ENCODE assay signal across 18 cellular contexts in the genomic region with DNA sequence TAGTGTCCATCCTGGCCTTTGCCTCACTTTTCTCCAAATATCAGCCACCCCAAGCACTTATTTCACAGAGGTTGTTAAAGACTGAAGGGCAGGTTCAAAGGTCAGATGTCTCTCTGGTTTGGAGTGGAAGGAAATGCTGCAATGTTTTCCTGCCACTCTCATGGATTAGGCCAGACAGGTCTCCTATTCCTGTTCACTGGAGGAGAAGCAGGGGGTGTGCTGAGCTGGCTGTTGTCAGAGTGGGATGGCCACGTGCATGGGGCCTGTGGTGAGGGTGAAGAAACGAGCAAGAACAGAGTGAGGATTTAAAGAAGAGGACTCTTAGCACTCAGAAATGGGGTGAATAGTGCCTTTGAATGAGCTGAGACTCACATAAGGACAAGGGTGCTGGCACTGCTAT. TPM values are rescaled to one million over a fixed set of nuclear protein-coding genes. Genes with fewer than 3 reads are reported as not detected.
DNase-seq lines count a peak whose midpoint lies in the region; ATAC-seq and TF ChIP-seq lines count a peak whose summit lies in the region.
"Had no signal": no experiment of that assay in that cellular context is flagged by ENCODE, and none has a peak within 500 bp of the region (broad histone marks: within the 10 kb centered on the region; RNA-seq: fewer than 3 reads in every experiment).

No MANE protein-coding gene starts in this region.

- H3K27ac Mint-ChIP-seq in stimulated activated naive CD8-positive, alpha-beta T cell treated with anti-CD3 and anti-CD28 coated beads, Interleukin-15, Interleukin-2, amounts not matched to agents 100 ng/mL and 50 ng/mL, for 24 hours: peak overlapping the region; percentile 11
- H3K27ac Mint-ChIP-seq in stimulated activated naive CD8-positive, alpha-beta T cell treated with anti-CD3 and anti-CD28 coated beads, Interleukin-15, amount 100 ng/mL, for 72 hours: peak overlapping the region in 1 of 2 donors; percentile 64
- no peak overlapping the region for H3K27ac Mint-ChIP-seq in chondrocyte (ENCODE audit: unreplicated experiment)
- H3K27ac Mint-ChIP-seq: CD4-positive, alpha-beta T cell had no signal

- no peak for DNase-seq in stimulated activated naive CD8-positive, alpha-beta T cell treated with anti-CD3 and anti-CD28 coated beads, Interleukin-15, amount 100 ng/mL, for 72 hours
- peak; percentile 19 for DNase-seq in chondrocyte (ENCODE audit: low spot score)
- peak in 1 of 3 donors; percentile 12 for DNase-seq in mucosa of descending colon
- DNase-seq in transverse colon: no peak
- DNase-seq in GM19240 (ENCODE audit: insufficient read length, low spot score): no peak
- DNase-seq: Calu3; CD4-positive, alpha-beta T cell; DMS79 treated with DMSO at 0.1 percent for 48 hours; GOT3; NCI-H1436; NCI-H2029 treated with DMSO at 0.1 percent for 48 hours; NCI-H510A treated with DMSO at 0.1 percent for 48 hours; Peyer's patch; Right ventricle myocardium superior had no signal

- no peaks in the 10 kb centered on the region for H3K36me3 ChIP-seq in mucosa of descending colon (ENCODE audit: low read depth)
- H3K36me3 ChIP-seq in transverse colon: no peaks in the 10 kb centered on the region
- H3K36me3 ChIP-seq: Peyer's patch had no signal

- peaks cover 18% of the 10 kb centered on the region for H3K4me1 Mint-ChIP-seq in stimulated activated naive CD8-positive, alpha-beta T cell treated with anti-CD3 and anti-CD28 coated beads, Interleukin-15, Interleukin-2, amounts not matched to agents 100 ng/mL and 50 ng/mL, for 24 hours (ENCODE audit: low read depth)
- H3K4me1 Mint-ChIP-seq in stimulated activated naive CD8-positive, alpha-beta T cell treated with anti-CD3 and anti-CD28 coated beads, Interleukin-15, amount 100 ng/mL, for 72 hours: peaks cover 3% of the 10 kb centered on the region
- peaks cover 17% of the 10 kb centered on the region for H3K4me1 Mint-ChIP-seq in chondrocyte (ENCODE audit: low read depth)

- H3K9me3 ChIP-seq in mucosa of descending colon (no peaks in the 10 kb centered on the region), transverse colon (no peaks in the 10 kb centered on the region)
- H3K9me3 ChIP-seq: Peyer's patch had no signal

- H3K4me3 Mint-ChIP-seq in stimulated activated naive CD8-positive, alpha-beta T cell treated with anti-CD3 and anti-CD28 coated beads, Interleukin-15, Interleukin-2, amounts not matched to agents 100 ng/mL and 50 ng/mL, for 24 hours: no peak overlapping the region
- no peak overlapping the region for H3K4me3 Mint-ChIP-seq in stimulated activated naive CD8-positive, alpha-beta T cell treated with anti-CD3 and anti-CD28 coated beads, Interleukin-15, amount 100 ng/mL, for 72 hours
- no peak overlapping the region for H3K4me3 Mint-ChIP-seq in chondrocyte (ENCODE audit: unreplicated experiment)
- H3K4me3 Mint-ChIP-seq: CD4-positive, alpha-beta T cell had no signal

- no peaks in the 10 kb centered on the region for H3K27me3 ChIP-seq in transverse colon
- H3K27me3 ChIP-seq: Peyer's patch had no signal

- no peak for TF ChIP-seq EP300 in transverse colon (IDR thresholded peaks at IDR 0.05; ENCODE audit: low read depth)

- 47% methylated on average over 2 of the region's 2 CpGs; no CpG with 5 or more reads in 1 of the 2 donors for WGBS in transverse colon (ENCODE audit: low coverage in 1 of 2), 2 donors

- TF ChIP-seq POLR2A in transverse colon (IDR thresholded peaks at IDR 0.05): no peak

- in situ Hi-C loops in transverse colon (cut with MboI; ENCODE audit: low pct_ligation_motif_present in 1 of 4, low pct_unique_long_range_greater_than_20kb in 1 of 4, low sequenced_read_pairs in 3 of 4): no loop called here

- TF ChIP-seq CTCF in chondrocyte (IDR thresholded peaks at IDR 0.05) (no peak), mucosa of descending colon (IDR thresholded peaks at IDR 0.05) (no peak), transverse colon (IDR thresholded peaks at IDR 0.05) (no peak)

- H3K36me3 Mint-ChIP-seq in stimulated activated naive CD8-positive, alpha-beta T cell treated with anti-CD3 and anti-CD28 coated beads, Interleukin-15, Interleukin-2, amounts not matched to agents 100 ng/mL and 50 ng/mL, for 24 hours (ENCODE audit: low read depth): no peaks in the 10 kb centered on the region
- H3K36me3 Mint-ChIP-seq in chondrocyte (ENCODE audit: low read depth): peaks cover 9% of the 10 kb centered on the region

- no peak overlapping the region for H3K4me3 ChIP-seq in mucosa of descending colon
- H3K4me3 ChIP-seq in transverse colon: no peak overlapping the region
- H3K4me3 ChIP-seq: Peyer's patch had no signal

- H3K27ac ChIP-seq in transverse colon: peak overlapping the region; percentile 29 to 79 (median 55)

- no peaks in the 10 kb centered on the region for H3K9me3 Mint-ChIP-seq in stimulated activated naive CD8-positive, alpha-beta T cell treated with anti-CD3 and anti-CD28 coated beads, Interleukin-15, Interleukin-2, amounts not matched to agents 100 ng/mL and 50 ng/mL, for 24 hours
- no peaks in the 10 kb centered on the region for H3K9me3 Mint-ChIP-seq in stimulated activated naive CD8-positive, alpha-beta T cell treated with anti-CD3 and anti-CD28 coated beads, Interleukin-15, amount 100 ng/mL, for 72 hours
- no peaks in the 10 kb centered on the region for H3K9me3 Mint-ChIP-seq in chondrocyte (ENCODE audit: low read depth)
- H3K9me3 Mint-ChIP-seq: CD4-positive, alpha-beta T cell had no signal

- ATAC-seq in stimulated activated naive CD8-positive, alpha-beta T cell treated with anti-CD3 and anti-CD28 coated beads, Interleukin-15, amount 100 ng/mL, for 72 hours: no peak
- peak; percentile 7 for ATAC-seq in mucosa of descending colon
- ATAC-seq in GM21423 (IDR thresholded peaks at IDR 0.05; ENCODE audit: unreplicated experiment): no peak
- no peak for ATAC-seq in HG02623 (IDR thresholded peaks at IDR 0.05; ENCODE audit: unreplicated experiment)

- no peaks in the 10 kb centered on the region for H3K27me3 Mint-ChIP-seq in stimulated activated naive CD8-positive, alpha-beta T cell treated with anti-CD3 and anti-CD28 coated beads, Interleukin-15, Interleukin-2, amounts not matched to agents 100 ng/mL and 50 ng/mL, for 24 hours
- H3K27me3 Mint-ChIP-seq in stimulated activated naive CD8-positive, alpha-beta T cell treated with anti-CD3 and anti-CD28 coated beads, Interleukin-15, amount 100 ng/mL, for 72 hours: no peaks in the 10 kb centered on the region
- H3K27me3 Mint-ChIP-seq in chondrocyte (ENCODE audit: low read depth): no peaks in the 10 kb centered on the region
- H3K27me3 Mint-ChIP-seq: CD4-positive, alpha-beta T cell had no signal

- intact Hi-C loops in mucosa of descending colon (cut with DNase I, micrococcal nuclease) (loop anchor here in 1 of 2 donors (10.0 kb wide), 1 partner anchor 49 kb away; no protein-coding TSS in a partner anchor), transverse colon (cut with DNase I; ENCODE audit: low total_unique reads) (no loop called here)

- H3K4me1 ChIP-seq in mucosa of descending colon (ENCODE audit: low read depth) (peaks cover 33% of the 10 kb centered on the region), transverse colon (peaks cover 17 to 43% (median 35%) of the 10 kb centered on the region in 4 donors)

RNA-seq across cellular contexts. Expression of a gene that starts 6.7 kb away (rescaled TPM):
- total RNA-seq in chondrocyte (17.4 to 18.2 TPM (median 18.1 TPM) in 3 replicates), mucosa of descending colon (10 to 100 TPM; 12.4 to 22.8 (median 18.9) TPM), transverse colon (10 to 100 TPM in 2 of 4 donors, 1 to 10 TPM in 2; 7.8 to 21.3 (median 9.6) TPM)

RNA-seq across cellular contexts. Expression of a gene that starts 7.2 kb away (rescaled TPM):
- not detected in 3 replicates for total RNA-seq in chondrocyte
- total RNA-seq in mucosa of descending colon: under 1 TPM in 2 of 3 donors, not detected in 1; 0.41 to 0.43 TPM
- under 1 TPM in 1 of 4 donors, not detected in 3; 0.14 TPM for total RNA-seq in transverse colon
- total RNA-seq: Calu3; CD4-positive, alpha-beta T cell; LHCN-M2; Peyer's patch; Right ventricle myocardium superior had no signal

RNA-seq across cellular contexts. Expression of a gene that starts 20.9 kb away (rescaled TPM):
- total RNA-seq in chondrocyte (30.3 to 32.8 TPM (median 32.0 TPM) in 3 replicates), mucosa of descending colon (10 to 100 TPM; 38.9 to 68.6 (median 54.6) TPM), transverse colon (10 to 100 TPM; 16.8 to 58.0 (median 38.9) TPM)

RNA-seq across cellular contexts. Expression of a gene that starts 23.7 kb away (rescaled TPM):
- total RNA-seq in chondrocyte (0.30 to 3.3 TPM (median 0.82 TPM) in 3 replicates), mucosa of descending colon (1 to 10 TPM in 1 of 3 donors, under 1 TPM in 2; 0.84 to 2.5 (median 0.92) TPM), transverse colon (1 to 10 TPM in 2 of 4 donors, under 1 TPM in 1, not detected in 1; 0.41 to 3.0 (median 1.9) TPM)

RNA-seq across cellular contexts. Expression of a gene that starts 34.4 kb away (rescaled TPM):
- total RNA-seq in chondrocyte (not detected in 3 replicates), mucosa of descending colon (not detected), transverse colon (under 1 TPM in 1 of 4 donors, not detected in 3; 0.64 TPM)
- total RNA-seq: Calu3; CD4-positive, alpha-beta T cell; LHCN-M2; Peyer's patch; Right ventricle myocardium superior had no signal
